In genomic region chr17:9294661-9295210, GRCh38 we compare ENCODE assay signal across 15 cellular contexts.
"Had no signal": no experiment of that assay in that cellular context is flagged by ENCODE, and none has a peak within 500 bp of the region (broad histone marks: within the 10 kb centered on the region; RNA-seq: fewer than 3 reads in every experiment).

No MANE protein-coding gene starts in this region.

- H3K9me3 ChIP-seq: transverse colon had no signal

- H3K27ac ChIP-seq: brain microvascular endothelial cell, coronary artery, foreskin keratinocyte, transverse colon had no signal

- H3K4me3 ChIP-seq: coronary artery, transverse colon had no signal

- H3K36me3 ChIP-seq: brain microvascular endothelial cell, transverse colon had no signal

- H3K27me3 ChIP-seq: brain microvascular endothelial cell, foreskin keratinocyte, transverse colon had no signal

- ATAC-seq: foreskin keratinocyte; left ventricle myocardium superior; natural killer cell treated with Interleukin-12 subunit alpha and Interleukin-12 subunit beta and Interleukin-15 and Interleukin-18, amount 100 ng/mL, for 72 hours had no signal

- DNase-seq: activated CD4-positive, alpha-beta T cell treated with anti-CD3 and anti-CD28 coated beads, Interleukin-2, amount 10 ng/mL, durations not matched to agents 7 days and 5 days; activated CD8-positive, alpha-beta memory T cell treated with anti-CD3 and anti-CD28 coated beads for 24 hours; activated naive CD4-positive, alpha-beta T cell treated with Interleukin-2 at 50 U/mL for 16 hours; activated T-cell treated with anti-CD3 and anti-CD28 coated beads for 4 hours; anterior cingulate cortex; brain microvascular endothelial cell; foreskin keratinocyte; glutamatergic neuron; hypothalamus; kidney glomerular epithelial cell; left ventricle myocardium superior; stimulated activated CD4-positive, alpha-beta T cell treated with anti-CD3 and anti-CD28 coated beads, Interleukin-1b, Interleukin-23, amount 100 ng/mL, for 48 hours; transverse colon had no signal

- H3K4me1 ChIP-seq: foreskin keratinocyte had no signal
